12 cellular contexts compared by ENCODE assay signal in genomic region chr5:72767289-72768010, GRCh38. TPM values are rescaled to one million over a fixed set of nuclear protein-coding genes. Genes with fewer than 3 reads are reported as not detected.
DNase-seq lines count a peak whose midpoint lies in the region; ATAC-seq, FAIRE-seq and TF ChIP-seq lines count a peak whose summit lies in the region.
"Had no signal": no experiment of that assay in that cellular context is flagged by ENCODE, and none has a peak within 500 bp of the region (broad histone marks: within the 10 kb centered on the region; RNA-seq: fewer than 3 reads in every experiment).

No MANE protein-coding gene starts in this region.

- peaks cover 6% of the 10 kb centered on the region for H3K4me1 Mint-ChIP-seq in MCF 10A (ENCODE audit: insufficient read depth, unreplicated experiment)
- H3K4me1 Mint-ChIP-seq: activated naive CD8-positive, alpha-beta T cell treated with anti-CD3 and anti-CD28 coated beads for 36 hours; natural killer cell; stimulated activated naive B cell treated with anti-CD40 and anti-IgM and Interleukin-4, amounts not matched to agents 10 μg/mL and 1 μg/mL and 100 μg/mL, for 72 hours had no signal

- intact Hi-C loops in MCF 10A (cut with micrococcal nuclease) (no loop called here), breast epithelium (cut with DNase I; ENCODE audit: low total_unique reads) (no loop called here), testis (cut with DNase I; ENCODE audit: low total_unique reads) (no loop called here)

- H3K56ac ChIP-seq in H1 (replicated peaks; ENCODE audit: insufficient read length, low read depth, low read length) = no peak overlapping the region

- no peaks in the 10 kb centered on the region for H3K36me3 Mint-ChIP-seq in MCF 10A (ENCODE audit: insufficient read depth, unreplicated experiment)
- H3K36me3 Mint-ChIP-seq: activated naive CD8-positive, alpha-beta T cell treated with anti-CD3 and anti-CD28 coated beads for 36 hours; natural killer cell; stimulated activated naive B cell treated with anti-CD40 and anti-IgM and Interleukin-4, amounts not matched to agents 10 μg/mL and 1 μg/mL and 100 μg/mL, for 72 hours had no signal

- peak; percentile 75 for DNase-seq in MCF 10A (ENCODE audit: unreplicated experiment)
- DNase-seq in breast epithelium (ENCODE audit: low spot score in 2 of 2) = no peak
- peak; percentile 80 for DNase-seq in NCI-H69 (lab: John Stamatoyannopoulos, UW)
- no peak for DNase-seq in H1 (ENCODE audit: low read depth in 1 of 2, low spot score in 2 of 2)
- peak; percentile 21 for DNase-seq in urothelium cell line (ENCODE audit: low spot score)
- DNase-seq in testis = no peak
- no peak for DNase-seq in stimulated activated CD4-positive, alpha-beta T cell treated with anti-CD3 and anti-CD28 coated beads, Interleukin-1b, Interleukin-23, amount 100 ng/mL, for 48 hours
- DNase-seq: activated CD8-positive, alpha-beta T cell treated with anti-CD3 and anti-CD28 coated beads for 36 hours; activated naive CD8-positive, alpha-beta T cell treated with anti-CD3 and anti-CD28 coated beads for 36 hours; natural killer cell; stimulated activated naive B cell treated with anti-CD40 and anti-IgM and Interleukin-4, amounts not matched to agents 10 μg/mL and 1 μg/mL and 100 μg/mL, for 72 hours had no signal

- H2AFZ ChIP-seq in H1 (ENCODE audit: low read length) = no peak overlapping the region

- no peaks in the 10 kb centered on the region for H3K79me2 ChIP-seq in H1 (ENCODE audit: control insufficient read depth in 1 of 2, insufficient read depth in 2 of 2, low read length in 2 of 2)

- H3K9me3 ChIP-seq in breast epithelium = no peaks in the 10 kb centered on the region
- no peaks in the 10 kb centered on the region for H3K9me3 ChIP-seq in H1 (ENCODE audit: insufficient read depth in 2 of 2, low read depth in 1 of 2, low read length in 1 of 2)
- no peaks in the 10 kb centered on the region for H3K9me3 ChIP-seq in testis

- no peak overlapping the region for H3K23ac ChIP-seq in H1 (ENCODE audit: insufficient read length)

- CTCF ChIA-PET in MCF 10A (lab: Yijun Ruan, JAX) (no interaction called here), H1 (lab: Charles Lee; ENCODE audit: partially characterized antibody) (interaction anchor here (1.1 kb wide), 1 partner anchor 367 kb away, joined by 3 read pairs; no protein-coding TSS in a partner anchor)

- TF ChIP-seq POLR2A in breast epithelium (IDR thresholded peaks at IDR 0.05) = no peak
- no peak for TF ChIP-seq POLR2A in H1 (IDR thresholded peaks at IDR 0.05; ENCODE audit: control extremely low read depth in 1 of 2, low read depth in 2 of 2, low read length in 2 of 2)
- no peak for TF ChIP-seq POLR2A in testis (IDR thresholded peaks at IDR 0.05)

- no peak overlapping the region for H2BK12ac ChIP-seq in H1 (ENCODE audit: low read depth, low read length)

- no peak for ATAC-seq in HG02840 (IDR thresholded peaks at IDR 0.05; ENCODE audit: low FRiP score, unreplicated experiment)
- ATAC-seq: activated CD8-positive, alpha-beta T cell treated with anti-CD3 and anti-CD28 coated beads for 36 hours; natural killer cell; stimulated activated naive B cell treated with anti-CD40 and anti-IgM and Interleukin-4, amounts not matched to agents 10 μg/mL and 1 μg/mL and 100 μg/mL, for 72 hours had no signal

- no peak overlapping the region for H2BK120ac ChIP-seq in H1 (replicated peaks; ENCODE audit: low read depth, low read length)

- no peak overlapping the region for H3K18ac ChIP-seq in H1 (ENCODE audit: extremely low read depth, low read length)

- H2BK5ac ChIP-seq in H1 (ENCODE audit: low read depth, low read length) = no peak overlapping the region

- H3K9me3 Mint-ChIP-seq in MCF 10A (ENCODE audit: unreplicated experiment) = no peaks in the 10 kb centered on the region
- H3K9me3 Mint-ChIP-seq: activated CD8-positive, alpha-beta T cell treated with anti-CD3 and anti-CD28 coated beads for 36 hours; activated naive CD8-positive, alpha-beta T cell treated with anti-CD3 and anti-CD28 coated beads for 36 hours; natural killer cell had no signal

- POLR2A ChIA-PET in MCF 10A (lab: Yijun Ruan, JAX) = interaction anchor here (0.6 to 0.9 kb wide), 2 partner anchors 9 to 43 kb away, joined by 3 read pairs; no protein-coding TSS in a partner anchor
- POLR2A ChIA-PET in H1 (lab: Charles Lee; ENCODE audit: partially characterized antibody) = no interaction called here

- no peak overlapping the region for H4K91ac ChIP-seq in H1 (replicated peaks; ENCODE audit: insufficient read length, low read length)

- peak; percentile 23 to 24; a peak in 3 of 4 replicates for TF ChIP-seq RAD21 in H1 (IDR thresholded peaks at IDR 0.05 in 1 of 2, conservative IDR thresholded peaks at IDR 0.05 in 1 of 2; ENCODE audit: low read depth in 2 of 2, low read length in 2 of 2)

- H2AK5ac ChIP-seq in H1 (ENCODE audit: low read depth, low read length) = no peak overlapping the region

- no peak overlapping the region for H3K9ac ChIP-seq in H1 (replicated peaks in 1 of 4; ENCODE audit: extremely low read depth in 1 of 4, low read depth in 3 of 4, low read length in 3 of 4)

- H3K27me3 Mint-ChIP-seq in MCF 10A (ENCODE audit: insufficient read depth, unreplicated experiment) = no peaks in the 10 kb centered on the region

- TF ChIP-seq EP300 in H1 (IDR thresholded peaks at IDR 0.05; ENCODE audit: borderline replicate concordance in 1 of 2, low read depth in 2 of 2, low read length in 2 of 2) = no peak

- no peak overlapping the region for H3K4me2 ChIP-seq in H1 (ENCODE audit: insufficient read depth in 1 of 2, low read depth in 2 of 2, low read length in 2 of 2)

- H3K36me3 ChIP-seq in breast epithelium (no peaks in the 10 kb centered on the region), H1 (ENCODE audit: control insufficient read depth in 2 of 4, insufficient read depth in 4 of 4, low read length in 3 of 4) (no peaks in the 10 kb centered on the region), testis (ENCODE audit: low read depth, missing control alignments) (no peaks in the 10 kb centered on the region)

- H3K27ac ChIP-seq in breast epithelium = no peak overlapping the region
- no peak overlapping the region for H3K27ac ChIP-seq in H1 (ENCODE audit: low read depth, low read length)
- H3K27ac ChIP-seq in testis = no peak overlapping the region

- no peaks in the 10 kb centered on the region for H3K4me1 ChIP-seq in breast epithelium
- no peaks in the 10 kb centered on the region for H3K4me1 ChIP-seq in H1 (replicated peaks in 1 of 4; ENCODE audit: control insufficient read depth in 3 of 4, insufficient read depth in 4 of 4, low read length in 3 of 4)
- H3K4me1 ChIP-seq in testis = no peaks in the 10 kb centered on the region

- no peaks in the 10 kb centered on the region for H3K23me2 ChIP-seq in H1 (ENCODE audit: low read depth, low read length)

- no peaks in the 10 kb centered on the region for H3K79me1 ChIP-seq in H1 (ENCODE audit: low read depth, low read length)

- H3K4me3 ChIP-seq in breast epithelium (no peak overlapping the region), H1 (ENCODE audit: extremely low read depth in 1 of 4, insufficient read depth in 2 of 4, low read depth in 3 of 4, low read length in 4 of 4) (no peak overlapping the region), testis (no peak overlapping the region)

- no peaks in the 10 kb centered on the region for H3K27me3 ChIP-seq in breast epithelium
- no peaks in the 10 kb centered on the region for H3K27me3 ChIP-seq in H1 (replicated peaks in 1 of 4; ENCODE audit: control insufficient read depth in 3 of 4, extremely low read depth in 1 of 4, insufficient read depth in 3 of 4, low read length in 3 of 4)
- H3K27me3 ChIP-seq in testis = no peaks in the 10 kb centered on the region

- no peaks in the 10 kb centered on the region for H4K20me1 ChIP-seq in H1 (replicated peaks in 1 of 2; ENCODE audit: control insufficient read depth in 1 of 2, insufficient read depth in 2 of 2, low read length in 2 of 2)

- no peak overlapping the region for H3K27ac Mint-ChIP-seq in MCF 10A (ENCODE audit: low read depth, unreplicated experiment)
- H3K27ac Mint-ChIP-seq: activated CD8-positive, alpha-beta T cell treated with anti-CD3 and anti-CD28 coated beads for 36 hours; activated naive CD8-positive, alpha-beta T cell treated with anti-CD3 and anti-CD28 coated beads for 36 hours; natural killer cell; stimulated activated naive B cell treated with anti-CD40 and anti-IgM and Interleukin-4, amounts not matched to agents 10 μg/mL and 1 μg/mL and 100 μg/mL, for 72 hours had no signal

- H3K4ac ChIP-seq in H1 (replicated peaks; ENCODE audit: insufficient read length, low read depth, low read length) = no peak overlapping the region

- H3K14ac ChIP-seq in H1 (ENCODE audit: insufficient read length) = no peak overlapping the region

- no peak overlapping the region for H2BK20ac ChIP-seq in H1 (ENCODE audit: low read length)

- no peak overlapping the region for H4K8ac ChIP-seq in H1 (ENCODE audit: extremely low read depth, insufficient read depth, low read length)

- H2BK15ac ChIP-seq in H1 (ENCODE audit: low read length) = no peak overlapping the region

- no peak overlapping the region for H4K5ac ChIP-seq in H1 (ENCODE audit: insufficient read length, low read depth, low read length)

- H3K4me3 Mint-ChIP-seq in MCF 10A (ENCODE audit: unreplicated experiment) = no peak overlapping the region
- H3K4me3 Mint-ChIP-seq: activated CD8-positive, alpha-beta T cell treated with anti-CD3 and anti-CD28 coated beads for 36 hours; activated naive CD8-positive, alpha-beta T cell treated with anti-CD3 and anti-CD28 coated beads for 36 hours; natural killer cell; stimulated activated naive B cell treated with anti-CD40 and anti-IgM and Interleukin-4, amounts not matched to agents 10 μg/mL and 1 μg/mL and 100 μg/mL, for 72 hours had no signal

- WGBS in H1 (ENCODE audit: extremely low coverage in 1 of 2, insufficient coverage in 1 of 2, insufficient read length in 1 of 2, insufficient replicate concordance in 2 of 2, low coverage in 1 of 2, low lambda C conversion rate in 2 of 2, missing lambda C conversion rate in 1 of 2), 2 experiments = 93% methylated on average over 7 of the region's 7 CpGs; no CpG with 5 or more reads in 1 of the 2 experiments
- 53 to 63% methylated on average over 7 of the region's 7 CpGs for WGBS in testis, 2 donors

- BruUV-seq in MCF 10A (replicated peaks; lab: Mats Ljungman, UMichigan) = no TSS peak

- no peak for TF ChIP-seq CTCF in MCF 10A (IDR thresholded peaks at IDR 0.05; ENCODE audit: unreplicated experiment)
- TF ChIP-seq CTCF in breast epithelium (IDR thresholded peaks at IDR 0.05) = no peak
- peak; percentile 28 to 33 (median 30) for TF ChIP-seq CTCF in H1 (IDR thresholded peaks at IDR 0.05; ENCODE audit: control extremely low read depth in 1 of 3, insufficient read depth in 1 of 3, low read depth in 1 of 3, low read length in 3 of 3)
- TF ChIP-seq CTCF in testis (IDR thresholded peaks at IDR 0.05) = no peak

- FAIRE-seq in H1 (lab: Jason Lieb, UNC) = no peak
- no peak for FAIRE-seq in urothelium cell line (lab: Jason Lieb, UNC)

RNA-seq across cellular contexts. Expression of gene TNPO1, which starts 49.0 kb away (rescaled TPM):
- total RNA-seq in MCF 10A (2022) (147 and 167 TPM in 2 replicates), breast epithelium (100 to 1,000 TPM in 1 of 3 donors, 10 to 100 TPM in 2; 87.5 to 105 (median 87.8) TPM), testis (100 to 1,000 TPM; 120 to 132 TPM)
- 183 and 211 TPM in 2 replicates for total RNA-seq in H1 (2021; fragmentation: NEBNext Ultra II Directional; extraction: Animal tissue kit (Norgen Biotek cat#: 25700))
- polyA plus RNA-seq in H1 (2011; rRNA removed) (34.6 and 38.5 TPM in 2 replicates), testis (ENCODE audit: insufficient read depth, low read depth, low replicate concordance) (83.4 TPM)
- 58.6 TPM for polyA plus RNA-seq in H1 (2011; cell fraction: cytosol; rRNA removed)
- polyA plus RNA-seq in H1 (2011; cell fraction: nucleus; rRNA removed) = 35.7 TPM
- polyA plus RNA-seq in H1 (2012, experiment 1 of 2) = 72.4 to 119 TPM (median 88.5 TPM) in 4 replicates
- polyA plus RNA-seq in H1 (2012, experiment 2 of 2) = 3.8 TPM
- polyA plus RNA-seq in H1 (2013, experiment 1 of 2) = 73.6 TPM
- polyA plus RNA-seq in H1 (2013, experiment 2 of 2) = 71.1 TPM
- polyA minus RNA-seq in H1 (2011; rRNA and poly(A)+ RNA removed) = 230 and 396 TPM in 2 replicates
- polyA minus RNA-seq in H1 (2011; cell fraction: cytosol; rRNA and poly(A)+ RNA removed) = 142 TPM
- 197 TPM for polyA minus RNA-seq in H1 (2011; cell fraction: nucleus; rRNA and poly(A)+ RNA removed)

Comparison
In these comparisons a context has a peak if more than half of its experiments do, and no peak if none do; other contexts are left out.
1. DNase-seq: peak in MCF 10A (single experiment), NCI-H69 (single experiment) and urothelium cell line (single experiment); none in breast epithelium (0 of 2), H1 (0 of 2), testis (single experiment) and stimulated activated CD4-positive, alpha-beta T cell treated with anti-CD3 and anti-CD28 coated beads, Interleukin-1b, Interleukin-23, amount 100 ng/mL, for 48 hours (single experiment).
2. CTCF ChIP-seq: peak in H1 (3 of 3); none in MCF 10A (single experiment), breast epithelium (0 of 3) and testis (0 of 3).